In the genomic region with DNA sequence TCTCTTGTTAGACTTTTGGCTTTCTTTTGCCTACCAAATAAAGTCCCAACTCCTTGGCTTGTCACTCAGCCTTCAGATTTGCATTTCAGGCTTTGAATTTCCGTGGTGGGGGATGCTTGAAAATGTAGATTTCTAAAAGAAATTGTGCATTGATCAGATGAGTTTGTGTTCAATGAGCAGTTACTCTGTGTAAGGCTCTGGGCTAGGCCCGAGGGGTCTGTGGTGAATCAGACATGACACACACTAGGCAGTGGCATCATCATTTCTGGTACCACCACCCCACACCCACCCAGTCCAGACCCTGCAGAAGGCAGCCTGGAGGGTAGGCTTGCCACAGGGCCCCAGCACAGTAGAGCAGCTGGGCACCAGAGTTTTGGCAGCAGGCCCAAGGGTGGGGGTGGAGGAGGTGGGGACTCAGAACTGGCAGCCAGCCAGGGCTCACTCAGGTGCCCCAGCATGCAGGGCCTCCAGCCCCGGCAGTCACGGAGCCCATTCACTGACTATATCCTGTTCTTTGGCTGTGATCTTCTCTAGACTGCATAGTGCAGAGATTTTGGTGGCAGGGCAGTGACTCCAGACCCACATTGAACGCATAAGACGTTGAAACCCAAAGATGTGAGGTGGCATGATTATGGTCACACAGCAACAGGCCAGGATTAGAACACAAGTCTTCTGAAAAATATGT, we compare ENCODE assay signal across 8 cellular contexts.
A peak's percentile ranks its signal among the peaks of the same experiment; 100 is the strongest.
DNase-seq lines count a peak whose midpoint lies in the region; ATAC-seq, FAIRE-seq and TF ChIP-seq lines count a peak whose summit lies in the region.

No MANE protein-coding gene starts in this region.

- no peak overlapping the region for H3K23ac ChIP-seq in trophoblast cell (ENCODE audit: low read length)

- H3K27me3 Mint-ChIP-seq in CD4-positive, alpha-beta memory T cell, result no peaks in the 10 kb centered on the region

- no peak overlapping the region for H3K18ac ChIP-seq in trophoblast cell (ENCODE audit: low read length)

- TF ChIP-seq EP300 in GM12878 (IDR thresholded peaks at IDR 0.05; ENCODE audit: borderline replicate concordance in 1 of 2, control insufficient read depth in 1 of 2, low read depth in 2 of 2, low read length in 2 of 2), result no peak

- no peak overlapping the region for H4K12ac ChIP-seq in trophoblast cell (ENCODE audit: low read depth, low read length)

- TF ChIP-seq POLR2A in GM12878 (IDR thresholded peaks at IDR 0.05; ENCODE audit: low read depth, low read length), result 0 out of 2 replicates have a peak, but pooled peaks have one; percentile 32

- H2AFZ ChIP-seq in GM12878 (ENCODE audit: control insufficient read depth, low read depth, low read length) (peak overlapping the region; percentile 37), trophoblast cell (ENCODE audit: insufficient read depth, low read length, poor library complexity) (no peak overlapping the region)

- H3K27ac ChIP-seq in CD4-positive, alpha-beta memory T cell (ENCODE audit: low read depth, low read length), result no peak overlapping the region
- peak overlapping the region; percentile 95 for H3K27ac ChIP-seq in GM12878 (ENCODE audit: control insufficient read depth, insufficient read depth)
- H3K27ac ChIP-seq in trophoblast cell (ENCODE audit: low read depth, low read length), result no peak overlapping the region

- H3K79me1 ChIP-seq in trophoblast cell (ENCODE audit: low read length), result peaks cover 7% of the 10 kb centered on the region

- H2BK12ac ChIP-seq in trophoblast cell (ENCODE audit: low read length), result no peak overlapping the region

- H4K20me1 ChIP-seq in GM12878 (ENCODE audit: control insufficient read depth, insufficient read depth), result no peaks in the 10 kb centered on the region

- H2BK120ac ChIP-seq in trophoblast cell (ENCODE audit: insufficient read depth, low read length, poor library complexity), result no peak overlapping the region

- H3K27me3 ChIP-seq in CD4-positive, alpha-beta memory T cell (ENCODE audit: insufficient read depth, low read length), result no peaks in the 10 kb centered on the region
- H3K27me3 ChIP-seq in GM12878 (replicated peaks in 1 of 2; ENCODE audit: control insufficient read depth in 2 of 2, insufficient read depth in 2 of 2, low read length in 1 of 2), result no peaks in the 10 kb centered on the region
- H3K27me3 ChIP-seq in trophoblast cell (ENCODE audit: insufficient read depth, low read length), result no peaks in the 10 kb centered on the region

- H2AK5ac ChIP-seq in trophoblast cell (ENCODE audit: low read length), result peak overlapping the region; percentile 75

- H3K4me2 ChIP-seq in GM12878 (ENCODE audit: control insufficient read depth, insufficient read depth) (peak overlapping the region; percentile 43), trophoblast cell (ENCODE audit: low read length) (no peak overlapping the region)

- H3K4me3 Mint-ChIP-seq in CD4-positive, alpha-beta memory T cell, result peak overlapping the region in 2 of 8 donors; percentile 15 to 22

- H2BK5ac ChIP-seq in trophoblast cell (ENCODE audit: low read depth, low read length, poor library complexity), result no peak overlapping the region

- H3K9ac ChIP-seq in GM12878 (ENCODE audit: control insufficient read depth, insufficient read depth, low read length), result peak overlapping the region; percentile 24
- no peak overlapping the region for H3K9ac ChIP-seq in trophoblast cell (ENCODE audit: low read length)

- RAD21 ChIA-PET in GM12878 (lab: Charles Lee; ENCODE audit: unreplicated experiment), result no interaction called here

- H3K79me2 ChIP-seq in GM12878 (ENCODE audit: control insufficient read depth, insufficient read depth, low read length) (peaks cover 3% of the 10 kb centered on the region), trophoblast cell (ENCODE audit: control insufficient read depth, insufficient read depth, low read length, poor library complexity) (peaks cover 5% of the 10 kb centered on the region)

- no peak overlapping the region for H3K4me3 ChIP-seq in CD4-positive, alpha-beta memory T cell (ENCODE audit: low read length in 2 of 2)
- no peak overlapping the region for H3K4me3 ChIP-seq in GM12878
- no peak overlapping the region for H3K4me3 ChIP-seq in trophoblast cell (ENCODE audit: low read depth, low read length)

- H3K27ac Mint-ChIP-seq in CD4-positive, alpha-beta memory T cell, result peak overlapping the region in 3 of 7 donors; percentile 6 to 84 (median 12)

- POLR2A ChIA-PET in CD4-positive, alpha-beta memory T cell (lab: Charles Lee; ENCODE audit: partially characterized antibody), result no interaction called here
- POLR2A ChIA-PET in GM12878 (lab: Charles Lee), result interaction anchor here (0.6 to 0.7 kb wide), 2 partner anchors 9 to 60 kb away, joined by 3 read pairs; no protein-coding TSS in a partner anchor

- no peak overlapping the region for H3K4ac ChIP-seq in trophoblast cell (ENCODE audit: low read depth, low read length)

- no TSS peak for BruUV-seq in GM12878 (replicated peaks; lab: Mats Ljungman, UMichigan)

- TF ChIP-seq RAD21 in GM12878 (IDR thresholded peaks at IDR 0.05; ENCODE audit: insufficient read depth, low read depth, low read length), result no peak

- SMC1A ChIA-PET in GM12878 (lab: Charles Lee; ENCODE audit: uncharacterized antibody, unreplicated experiment), result interaction anchor here (0.7 to 3.1 kb wide), 7 partner anchors 10 to 73 kb away, joined by 3 to 21 read pairs (median 4); no protein-coding TSS in a partner anchor

- no peaks in the 10 kb centered on the region for H3K9me3 Mint-ChIP-seq in CD4-positive, alpha-beta memory T cell

- ATAC-seq in GM21717 (IDR thresholded peaks at IDR 0.05; ENCODE audit: unreplicated experiment) (peak; percentile 50), GM12878 (peak; percentile 69), GM18517 (IDR thresholded peaks at IDR 0.05; ENCODE audit: unreplicated experiment) (no peak), HG02884 (IDR thresholded peaks at IDR 0.05; ENCODE audit: unreplicated experiment) (no peak)

- peak overlapping the region; percentile 16 for H3K14ac ChIP-seq in trophoblast cell (ENCODE audit: low read length)

- WGBS in GM12878 (ENCODE audit: insufficient coverage, insufficient replicate concordance, low lambda C conversion rate, missing lambda C conversion rate), result 27% methylated on average over 6 of the region's 6 CpGs
- no CpG with 5 or more reads among the region's 6 CpGs for WGBS in trophoblast cell (ENCODE audit: extremely low coverage, insufficient coverage, insufficient read length)

- H3K9me3 ChIP-seq in CD4-positive, alpha-beta memory T cell (ENCODE audit: control insufficient read depth in 1 of 2, low read length in 2 of 2), result no peaks in the 10 kb centered on the region
- no peaks in the 10 kb centered on the region for H3K9me3 ChIP-seq in GM12878 (replicated peaks; ENCODE audit: control insufficient read depth, insufficient read depth, low read length)
- H3K9me3 ChIP-seq in trophoblast cell (ENCODE audit: insufficient read depth, low read depth, low read length), result peaks cover 2% of the 10 kb centered on the region

- no peak for FAIRE-seq in GM12878 (lab: Jason Lieb, UNC)

- H3K36me3 Mint-ChIP-seq in CD4-positive, alpha-beta memory T cell, result peaks cover 38 to 47% of the 10 kb centered on the region in 2 donors

- no peak overlapping the region for H4K8ac ChIP-seq in trophoblast cell (ENCODE audit: low read depth, low read length)

- DNase-seq in CD4-positive, alpha-beta memory T cell, result peak; percentile 41 to 67 (median 57)
- DNase-seq in NCI-H1436 (lab: John Stamatoyannopoulos, UW) (peak; percentile 93), T-helper 1 cell (peak; percentile 14 to 68 (median 45)), GM12878 (ENCODE audit: low read depth, low spot score) (peak; percentile 88), trophoblast cell (no peak)

- no peak for TF ChIP-seq CTCF in GM12878 (IDR thresholded peaks at IDR 0.05 in 2 of 3, conservative IDR thresholded peaks at IDR 0.05 in 1 of 3; ENCODE audit: control insufficient read depth in 2 of 3, extremely low read depth in 1 of 3, insufficient read depth in 1 of 3, low read depth in 3 of 3, low read length in 3 of 3)

- no peak overlapping the region for H4K91ac ChIP-seq in trophoblast cell (ENCODE audit: low read depth, low read length)

- CTCF ChIA-PET in CD4-positive, alpha-beta memory T cell (lab: Charles Lee; ENCODE audit: partially characterized antibody), result no interaction called here
- CTCF ChIA-PET in GM12878 (lab: Yijun Ruan, JAX), result interaction anchor here (0.6 to 4.0 kb wide), 5 partner anchors 64 to 110 kb away, joined by 3 to 25 read pairs (median 3); no protein-coding TSS in a partner anchor

- peaks cover 13% of the 10 kb centered on the region for H3K36me3 ChIP-seq in CD4-positive, alpha-beta memory T cell (ENCODE audit: insufficient read depth, low read length)
- no peaks in the 10 kb centered on the region for H3K36me3 ChIP-seq in GM12878 (ENCODE audit: control insufficient read depth in 2 of 2, insufficient read depth in 2 of 2, low read length in 1 of 2)
- no peaks in the 10 kb centered on the region for H3K36me3 ChIP-seq in trophoblast cell (ENCODE audit: control insufficient read depth in 1 of 2, insufficient read depth in 2 of 2, low read length in 2 of 2)

- intact Hi-C loops in CD4-positive, alpha-beta memory T cell (cut with micrococcal nuclease), result no loop called here
- intact Hi-C loops in GM12878 (cut with micrococcal nuclease; ENCODE audit: unreplicated experiment), result loop anchor here (2.0 to 5.0 kb wide), 2 partner anchors 70 to 96 kb away; a partner anchor contains a TSS

- H3K4me1 ChIP-seq in CD4-positive, alpha-beta memory T cell (ENCODE audit: insufficient read depth, low read length), result peaks cover 16% of the 10 kb centered on the region
- H3K4me1 ChIP-seq in GM12878 (ENCODE audit: control insufficient read depth, insufficient read depth, low read length) (peaks cover 67% of the 10 kb centered on the region), trophoblast cell (ENCODE audit: control insufficient read depth in 1 of 2, insufficient read depth in 2 of 2, low read length in 2 of 2) (peaks cover 28% of the 10 kb centered on the region in 2 experiments)

- peaks cover 9 to 26% (median 17%) of the 10 kb centered on the region in 4 donors for H3K4me1 Mint-ChIP-seq in CD4-positive, alpha-beta memory T cell

- in situ Hi-C loops in GM12878 (cut with MboI), result loop anchor here (10.0 kb wide), 1 partner anchor 882 kb away; a partner anchor contains a TSS

TF ChIP-seq in GM12878, 131 proteins besides CTCF, POLR2A, EP300 and RAD21 (continues in another document):
- TF ChIP-seq NBN (IDR thresholded peaks at IDR 0.05) (0 out of 2 replicates have a peak, but pooled peaks have one; percentile 50), SMAD1 (IDR thresholded peaks at IDR 0.05; ENCODE audit: low read depth, partially characterized antibody) (peak; percentile 98), GATAD2B (conservative IDR thresholded peaks at IDR 0.05; ENCODE audit: low read depth) (peak; percentile 71; the same call in 1 of the 2 replicates)

Comparison
In these comparisons a context has a peak if more than half of its experiments do, and no peak if none do; other contexts are left out.
1. DNase-seq: peak in CD4-positive, alpha-beta memory T cell (5 of 5), NCI-H1436 (single experiment), T-helper 1 cell (5 of 5) and GM12878 (single experiment); none in trophoblast cell (0 of 2).
2. ATAC-seq: peak in GM21717 (single experiment) and GM12878 (single experiment); none in GM18517 (single experiment) and HG02884 (single experiment).